ENCODE assay signal across 14 cellular contexts in the genomic region with DNA sequence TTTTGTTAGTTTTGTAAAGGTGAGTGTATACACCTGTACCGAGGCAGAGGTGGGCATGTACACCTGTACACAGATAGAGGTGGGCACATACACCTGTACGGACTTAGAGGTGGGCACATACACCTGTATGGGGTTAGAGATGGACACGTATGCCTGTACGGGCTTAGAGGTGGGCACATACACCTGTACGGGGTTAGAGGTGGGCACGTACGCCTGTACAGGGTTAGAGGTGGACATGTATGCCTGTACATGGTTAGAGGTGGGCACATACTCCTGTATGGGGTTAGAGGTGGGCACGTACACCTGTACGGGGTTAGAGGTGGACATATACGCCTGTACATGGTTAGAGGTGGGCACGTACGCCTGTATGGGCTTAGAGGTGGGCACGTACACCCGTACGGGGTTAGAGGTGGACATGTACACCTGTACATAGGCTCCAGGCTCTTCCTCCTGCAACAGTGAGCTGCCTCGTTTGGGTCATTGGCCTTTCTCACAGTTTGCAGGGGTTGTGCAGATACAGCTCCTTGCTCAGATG.
DNase-seq lines count a peak whose midpoint lies in the region; ATAC-seq and TF ChIP-seq lines count a peak whose summit lies in the region.
"Had no signal": no experiment of that assay in that cellular context is flagged by ENCODE, and none has a peak within 500 bp of the region (broad histone marks: within the 10 kb centered on the region; RNA-seq: fewer than 3 reads in every experiment).

No MANE protein-coding gene starts in this region.

- no peak overlapping the region for H3K4me3 ChIP-seq in coronary artery
- H3K4me3 ChIP-seq in gastrocnemius medialis, result no peak overlapping the region
- H3K4me3 ChIP-seq: BLaER1, GM23248, HAP-1 had no signal

- no peak overlapping the region for H3K27ac Mint-ChIP-seq in activated CD8-positive, alpha-beta memory T cell treated with anti-CD3 and anti-CD28 coated beads, Interleukin-2, amount 10 ng/mL, durations not matched to agents 7 days and 5 days
- no peak overlapping the region for H3K27ac Mint-ChIP-seq in osteocyte (ENCODE audit: unreplicated experiment)
- H3K27ac Mint-ChIP-seq: CD14-positive monocyte; CD4-positive, alpha-beta memory T cell had no signal

- DNase-seq in activated CD8-positive, alpha-beta memory T cell treated with anti-CD3 and anti-CD28 coated beads, Interleukin-2, amount 10 ng/mL, durations not matched to agents 7 days and 5 days, result peak; percentile 14
- no peak for DNase-seq in activated CD8-positive, alpha-beta memory T cell treated with anti-CD3 and anti-CD28 coated beads, Interleukin-2, amount 50 U/mL, for 48 hours
- DNase-seq in coronary artery (ENCODE audit: low spot score) (peak; percentile 53), osteocyte (ENCODE audit: extremely low spot score, unreplicated experiment) (peak; percentile 44), gastrocnemius medialis (no peak), NCI-H2081 (lab: John Stamatoyannopoulos, UW) (no peak)
- DNase-seq: 8988T; CD4-positive, alpha-beta memory T cell; DMS79 treated with DMSO at 0.1 percent for 48 hours; GM23248 had no signal

- H3K4me1 Mint-ChIP-seq in activated CD8-positive, alpha-beta memory T cell treated with anti-CD3 and anti-CD28 coated beads, Interleukin-2, amount 10 ng/mL, durations not matched to agents 7 days and 5 days, result no peaks in the 10 kb centered on the region
- H3K4me1 Mint-ChIP-seq in osteocyte (ENCODE audit: unreplicated experiment), result no peaks in the 10 kb centered on the region
- H3K4me1 Mint-ChIP-seq: CD14-positive monocyte; CD4-positive, alpha-beta memory T cell had no signal

- H3K36me3 Mint-ChIP-seq in activated CD8-positive, alpha-beta memory T cell treated with anti-CD3 and anti-CD28 coated beads, Interleukin-2, amount 10 ng/mL, durations not matched to agents 7 days and 5 days, result no peaks in the 10 kb centered on the region
- H3K36me3 Mint-ChIP-seq in osteocyte (ENCODE audit: unreplicated experiment), result no peaks in the 10 kb centered on the region
- H3K36me3 Mint-ChIP-seq: CD14-positive monocyte; CD4-positive, alpha-beta memory T cell had no signal

- no peak for TF ChIP-seq POLR2A in gastrocnemius medialis (IDR thresholded peaks at IDR 0.05)

- CTCF ChIA-PET in activated CD8-positive, alpha-beta memory T cell treated with anti-CD3 and anti-CD28 coated beads, Interleukin-2, amount 10 ng/mL, durations not matched to agents 7 days and 5 days (lab: Charles Lee), result no interaction called here

- ATAC-seq in activated CD8-positive, alpha-beta memory T cell treated with anti-CD3 and anti-CD28 coated beads, Interleukin-2, amount 10 ng/mL, durations not matched to agents 7 days and 5 days, result no peak
- ATAC-seq in GM19035 (IDR thresholded peaks at IDR 0.05; ENCODE audit: unreplicated experiment) (no peak), gastrocnemius medialis (no peak)

- H3K36me3 ChIP-seq in gastrocnemius medialis, result no peaks in the 10 kb centered on the region
- H3K36me3 ChIP-seq: HAP-1 had no signal

- H3K9me3 ChIP-seq in gastrocnemius medialis, result no peaks in the 10 kb centered on the region
- H3K9me3 ChIP-seq: BLaER1, HAP-1 had no signal

- no peak overlapping the region for H3K4me3 Mint-ChIP-seq in activated CD8-positive, alpha-beta memory T cell treated with anti-CD3 and anti-CD28 coated beads, Interleukin-2, amount 10 ng/mL, durations not matched to agents 7 days and 5 days
- no peak overlapping the region for H3K4me3 Mint-ChIP-seq in osteocyte (ENCODE audit: unreplicated experiment)
- H3K4me3 Mint-ChIP-seq: CD14-positive monocyte; CD4-positive, alpha-beta memory T cell had no signal

- intact Hi-C loops in gastrocnemius medialis (cut with DNase I; ENCODE audit: low total_unique reads), result no loop called here

- TF ChIP-seq CTCF in coronary artery (IDR thresholded peaks at IDR 0.05) (no peak), osteocyte (IDR thresholded peaks at IDR 0.05) (no peak), gastrocnemius medialis (IDR thresholded peaks at IDR 0.05 in 4 of 5, conservative IDR thresholded peaks at IDR 0.05 in 1 of 5) (no peak)

- H3K9me3 Mint-ChIP-seq in activated CD8-positive, alpha-beta memory T cell treated with anti-CD3 and anti-CD28 coated beads, Interleukin-2, amount 10 ng/mL, durations not matched to agents 7 days and 5 days (ENCODE audit: low read depth), result no peaks in the 10 kb centered on the region
- H3K9me3 Mint-ChIP-seq in osteocyte (ENCODE audit: unreplicated experiment), result no peaks in the 10 kb centered on the region
- H3K9me3 Mint-ChIP-seq: CD14-positive monocyte had no signal

- peaks cover 0 to 4% (median under 1%) of the 10 kb centered on the region in 3 donors for H3K27me3 ChIP-seq in gastrocnemius medialis
- H3K27me3 ChIP-seq: BLaER1 had no signal

- H3K27ac ChIP-seq in coronary artery (no peak overlapping the region), gastrocnemius medialis (no peak overlapping the region)
- H3K27ac ChIP-seq: BLaER1, GM23248 had no signal

- in situ Hi-C loops in gastrocnemius medialis (cut with MboI; ENCODE audit: low sequenced_read_pairs in 4 of 4), result no loop called here

- no peaks in the 10 kb centered on the region for H3K4me1 ChIP-seq in gastrocnemius medialis
- H3K4me1 ChIP-seq: HAP-1 had no signal

- no peaks in the 10 kb centered on the region for H3K27me3 Mint-ChIP-seq in activated CD8-positive, alpha-beta memory T cell treated with anti-CD3 and anti-CD28 coated beads, Interleukin-2, amount 10 ng/mL, durations not matched to agents 7 days and 5 days
- H3K27me3 Mint-ChIP-seq in osteocyte (ENCODE audit: unreplicated experiment), result no peaks in the 10 kb centered on the region

Comparison
In these comparisons a context has a peak if more than half of its experiments do, and no peak if none do; other contexts are left out.
1. DNase-seq: peak in activated CD8-positive, alpha-beta memory T cell treated with anti-CD3 and anti-CD28 coated beads, Interleukin-2, amount 10 ng/mL, durations not matched to agents 7 days and 5 days (single experiment), coronary artery (single experiment) and osteocyte (single experiment); none in activated CD8-positive, alpha-beta memory T cell treated with anti-CD3 and anti-CD28 coated beads, Interleukin-2, amount 50 U/mL, for 48 hours (single experiment), gastrocnemius medialis (0 of 2) and NCI-H2081 (0 of 2).